Comparison of ENCODE assay signal across 8 cellular contexts in the genomic region with DNA sequence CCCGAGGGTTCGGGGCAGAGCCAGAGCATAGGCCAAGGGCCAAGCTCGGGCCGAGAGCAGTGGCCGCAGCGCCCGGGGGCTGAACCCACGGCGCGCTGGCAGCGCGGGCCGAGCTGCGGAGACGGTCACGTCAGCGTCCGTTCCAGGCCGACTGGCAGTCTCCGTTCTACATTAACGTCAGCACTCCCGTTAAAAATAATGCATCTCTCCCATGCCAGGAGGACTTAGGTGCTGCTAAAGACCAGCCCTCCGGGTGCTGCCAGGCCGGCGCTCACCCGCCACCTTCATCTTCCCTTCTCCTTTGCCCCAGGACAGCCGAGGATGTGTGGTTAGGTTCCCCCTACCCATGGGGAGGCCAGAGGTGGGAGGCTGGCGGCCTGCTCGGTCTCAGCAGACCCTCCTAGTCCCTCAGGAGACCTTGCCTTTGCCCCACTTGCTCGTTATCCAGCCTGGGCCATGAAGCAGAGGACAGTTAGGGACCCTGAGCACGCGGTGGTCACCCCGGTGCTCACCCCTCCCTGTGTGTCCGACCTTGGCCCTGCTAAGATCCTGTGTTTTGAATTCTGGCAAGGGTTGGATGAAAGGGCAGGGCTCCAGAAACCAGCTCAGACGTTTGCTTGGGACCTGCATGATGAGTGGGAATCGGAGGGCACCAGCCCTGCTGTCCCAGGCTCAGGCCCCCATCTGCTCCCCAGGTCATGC. TPM values are rescaled to one million over a fixed set of nuclear protein-coding genes. Genes with fewer than 3 reads are reported as not detected.
DNase-seq lines count a peak whose midpoint lies in the region; ATAC-seq and TF ChIP-seq lines count a peak whose summit lies in the region.

No MANE protein-coding gene starts in this region.

- no peaks in the 10 kb centered on the region for H3K9me3 ChIP-seq in prostate gland

- CTCF ChIA-PET in activated CD8-positive, alpha-beta T cell treated with anti-CD3 and anti-CD28 coated beads, Interleukin-2, amount 10 ng/mL, durations not matched to agents 7 days and 5 days (lab: Charles Lee), result interaction anchor here (0.7 to 5.7 kb wide), 5 partner anchors 9 to 18 kb away, joined by 3 to 35 read pairs (median 11); no protein-coding TSS in a partner anchor

- H3K27me3 Mint-ChIP-seq in activated CD8-positive, alpha-beta T cell treated with anti-CD3 and anti-CD28 coated beads, Interleukin-2, amount 10 ng/mL, durations not matched to agents 7 days and 5 days (ENCODE audit: low read depth), result peaks cover 9% of the 10 kb centered on the region
- peaks cover 7% of the 10 kb centered on the region for H3K27me3 Mint-ChIP-seq in glutamatergic neuron (ENCODE audit: unreplicated experiment)

- no peaks in the 10 kb centered on the region for H3K9me3 Mint-ChIP-seq in activated CD8-positive, alpha-beta T cell treated with anti-CD3 and anti-CD28 coated beads, Interleukin-2, amount 10 ng/mL, durations not matched to agents 7 days and 5 days (ENCODE audit: insufficient read depth)
- H3K9me3 Mint-ChIP-seq in glutamatergic neuron (ENCODE audit: unreplicated experiment), result peaks cover 2% of the 10 kb centered on the region

- peak overlapping the region; percentile 84 to 98 for H3K4me3 ChIP-seq in prostate gland

- DNase-seq in Right ventricle myocardium inferior (ENCODE audit: missing footprints) (peak; percentile 68), cardiac septum (ENCODE audit: low spot score) (no peak), glutamatergic neuron (no peak), prostate gland (ENCODE audit: low spot score) (no peak), NCI-H2081 treated with DMSO at 0.1 percent for 48 hours (lab: John Stamatoyannopoulos, UW) (no peak)
- no peak for DNase-seq in activated CD8-positive, alpha-beta T cell treated with anti-CD3 and anti-CD28 coated beads, Interleukin-2, amount 10 ng/mL, durations not matched to agents 7 days and 5 days

- 8% methylated on average over 24 of the region's 36 CpGs for WGBS in prostate gland

- peaks cover 35% of the 10 kb centered on the region for H3K4me1 Mint-ChIP-seq in activated CD8-positive, alpha-beta T cell treated with anti-CD3 and anti-CD28 coated beads, Interleukin-2, amount 10 ng/mL, durations not matched to agents 7 days and 5 days (ENCODE audit: low read depth)
- H3K4me1 Mint-ChIP-seq in glutamatergic neuron (ENCODE audit: low read depth, unreplicated experiment), result peaks cover 2% of the 10 kb centered on the region

- POLR2A ChIA-PET in activated CD8-positive, alpha-beta T cell treated with anti-CD3 and anti-CD28 coated beads, Interleukin-2, amount 10 ng/mL, durations not matched to agents 7 days and 5 days (lab: Charles Lee), result interaction anchor here (0.5 to 1.8 kb wide), 4 partner anchors 19 to 118 kb away, joined by 3 to 4 read pairs (median 4); partner anchors contain the start of genes POLR3K and SNRNP25

- TF ChIP-seq POLR2A in prostate gland (IDR thresholded peaks at IDR 0.05), result no peak

- no peak for TF ChIP-seq CTCF in glutamatergic neuron (IDR thresholded peaks at IDR 0.05; ENCODE audit: partially characterized antibody, unreplicated experiment)
- no peak for TF ChIP-seq CTCF in prostate gland (IDR thresholded peaks at IDR 0.05)

- H3K27ac ChIP-seq in prostate gland, result peak overlapping the region; percentile 88 to 91

- intact Hi-C loops in Right ventricle myocardium inferior (cut with DNase I) (no loop called here), cardiac septum (cut with DNase I) (no loop called here), prostate gland (cut with DNase I) (no loop called here)

- ATAC-seq in Right ventricle myocardium inferior (no peak), HG03196 (IDR thresholded peaks at IDR 0.05; ENCODE audit: unreplicated experiment) (peak; percentile 5), HG02938 (IDR thresholded peaks at IDR 0.05; ENCODE audit: unreplicated experiment) (no peak)
- ATAC-seq in activated CD8-positive, alpha-beta T cell treated with anti-CD3 and anti-CD28 coated beads, Interleukin-2, amount 10 ng/mL, durations not matched to agents 7 days and 5 days, result peak; percentile 21

- peak overlapping the region; percentile 87 for H3K4me3 Mint-ChIP-seq in activated CD8-positive, alpha-beta T cell treated with anti-CD3 and anti-CD28 coated beads, Interleukin-2, amount 10 ng/mL, durations not matched to agents 7 days and 5 days
- peak overlapping the region; percentile 94 for H3K4me3 Mint-ChIP-seq in glutamatergic neuron (ENCODE audit: unreplicated experiment)

- H3K36me3 ChIP-seq in prostate gland, result peaks cover 0 to 7% of the 10 kb centered on the region in 2 donors

- H3K4me1 ChIP-seq in prostate gland (replicated peaks), result peaks cover 22% of the 10 kb centered on the region

- peak overlapping the region; percentile 87 for H3K27ac Mint-ChIP-seq in activated CD8-positive, alpha-beta T cell treated with anti-CD3 and anti-CD28 coated beads, Interleukin-2, amount 10 ng/mL, durations not matched to agents 7 days and 5 days
- peak overlapping the region; percentile 43 for H3K27ac Mint-ChIP-seq in glutamatergic neuron (ENCODE audit: unreplicated experiment)

- peaks cover 16% of the 10 kb centered on the region for H3K36me3 Mint-ChIP-seq in activated CD8-positive, alpha-beta T cell treated with anti-CD3 and anti-CD28 coated beads, Interleukin-2, amount 10 ng/mL, durations not matched to agents 7 days and 5 days (ENCODE audit: low read depth)
- no peaks in the 10 kb centered on the region for H3K36me3 Mint-ChIP-seq in glutamatergic neuron (ENCODE audit: unreplicated experiment)

- no peaks in the 10 kb centered on the region for H3K27me3 ChIP-seq in prostate gland (replicated peaks; ENCODE audit: insufficient read depth)

RNA-seq across cellular contexts. Expression of gene MPG, which starts 0.6 kb away (rescaled TPM):
- total RNA-seq in Right ventricle myocardium inferior (37.2 TPM), cardiac septum (33.6 TPM), glutamatergic neuron (ENCODE audit: unreplicated experiment) (24.7 TPM), prostate gland (100 to 1,000 TPM; 111 to 138 TPM)
- 10 to 100 TPM; 48.6 to 49.3 TPM for total RNA-seq in activated CD8-positive, alpha-beta T cell treated with anti-CD3 and anti-CD28 coated beads, Interleukin-2, amount 10 ng/mL, durations not matched to agents 7 days and 5 days

RNA-seq across cellular contexts. Expression of gene RHBDF1, which starts 6.2 kb away (rescaled TPM):
- total RNA-seq in Right ventricle myocardium inferior (24.5 TPM), cardiac septum (31.4 TPM), glutamatergic neuron (ENCODE audit: unreplicated experiment) (25.2 TPM), prostate gland (10 to 100 TPM; 55.4 to 79.5 TPM)
- total RNA-seq in activated CD8-positive, alpha-beta T cell treated with anti-CD3 and anti-CD28 coated beads, Interleukin-2, amount 10 ng/mL, durations not matched to agents 7 days and 5 days, result under 1 TPM in 1 of 2 experiments, not detected in 1; 0.40 TPM

RNA-seq across cellular contexts. Expression of gene SNRNP25, which starts 25.0 kb away (rescaled TPM):
- total RNA-seq in Right ventricle myocardium inferior, result 80.7 TPM
- total RNA-seq in cardiac septum, result 45.6 TPM
- total RNA-seq in activated CD8-positive, alpha-beta T cell treated with anti-CD3 and anti-CD28 coated beads, Interleukin-2, amount 10 ng/mL, durations not matched to agents 7 days and 5 days, result 10 to 100 TPM; 62.3 to 63.2 TPM
- 21.5 TPM for total RNA-seq in glutamatergic neuron (ENCODE audit: unreplicated experiment)
- 10 to 100 TPM; 22.9 to 40.8 TPM for total RNA-seq in prostate gland

RNA-seq across cellular contexts. Expression of gene POLR3K, which starts 25.2 kb away (rescaled TPM):
- 11.3 TPM for total RNA-seq in Right ventricle myocardium inferior
- 9.2 TPM for total RNA-seq in cardiac septum
- total RNA-seq in activated CD8-positive, alpha-beta T cell treated with anti-CD3 and anti-CD28 coated beads, Interleukin-2, amount 10 ng/mL, durations not matched to agents 7 days and 5 days, result 10 to 100 TPM; 47.7 to 48.2 TPM
- total RNA-seq in glutamatergic neuron (ENCODE audit: unreplicated experiment), result 10.2 TPM
- total RNA-seq in prostate gland, result 1 to 10 TPM; 6.2 to 6.8 TPM

RNA-seq across cellular contexts. Expression of gene NPRL3, which starts 59.9 kb away (rescaled TPM):
- 18.5 TPM for total RNA-seq in Right ventricle myocardium inferior
- total RNA-seq in cardiac septum, result 24.0 TPM
- total RNA-seq in activated CD8-positive, alpha-beta T cell treated with anti-CD3 and anti-CD28 coated beads, Interleukin-2, amount 10 ng/mL, durations not matched to agents 7 days and 5 days, result 10 to 100 TPM; 30.8 to 36.8 TPM
- 38.9 TPM for total RNA-seq in glutamatergic neuron (ENCODE audit: unreplicated experiment)
- total RNA-seq in prostate gland, result 10 to 100 TPM; 36.1 to 47.1 TPM

Comparison
In these comparisons a context has a peak if more than half of its experiments do, and no peak if none do; other contexts are left out.
1. ATAC-seq: peak in HG03196 (single experiment) and activated CD8-positive, alpha-beta T cell treated with anti-CD3 and anti-CD28 coated beads, Interleukin-2, amount 10 ng/mL, durations not matched to agents 7 days and 5 days (single experiment); none in Right ventricle myocardium inferior (single experiment) and HG02938 (single experiment).
2. RNA of gene RHBDF1, which starts 6.2 kb away (total RNA-seq): 55.4 to 79.5 TPM in prostate gland, 31.4 TPM in cardiac septum (single experiment), 25.2 TPM in glutamatergic neuron (single experiment) and 24.5 TPM in Right ventricle myocardium inferior (single experiment); 0.40 TPM in activated CD8-positive, alpha-beta T cell treated with anti-CD3 and anti-CD28 coated beads, Interleukin-2, amount 10 ng/mL, durations not matched to agents 7 days and 5 days; every median in the first group is over 10 times any median in the second.